ENCODE assay signal across 1 cellular context in genomic region chr2:75517562-75518230, GRCh38.
TF ChIP-seq lines count a peak whose summit lies in the region.

No MANE protein-coding gene starts in this region.

TF ChIP-seq in HepG2, 621 proteins besides CTCF, POLR2A, EP300 and RAD21 (continued from another document):
- TF ChIP-seq POGK (CRISPR knock-in tag; conservative IDR thresholded peaks at IDR 0.05): no peak
- TF ChIP-seq ZNF547 (CRISPR knock-in tag; IDR thresholded peaks at IDR 0.05): no peak; the same call in 1 of the 2 replicates
- TF ChIP-seq U2AF2 (IDR thresholded peaks at IDR 0.05; ENCODE audit: low read depth, low read length): no peak
- peak; percentile 30; the same call in 1 of the 2 replicates for TF ChIP-seq ZNF772 (CRISPR knock-in tag; IDR thresholded peaks at IDR 0.05)
- peak; percentile 82 for TF ChIP-seq ZNF687 (CRISPR knock-in tag; IDR thresholded peaks at IDR 0.05)
- no peak for TF ChIP-seq JUN (CRISPR knock-in tag; IDR thresholded peaks at IDR 0.05)
- TF ChIP-seq KAT8 (CRISPR knock-in tag; IDR thresholded peaks at IDR 0.05): no peak
- TF ChIP-seq BRD4 (CRISPR knock-in tag; IDR thresholded peaks at IDR 0.05): peak; percentile 48; the same call in 1 of the 2 replicates
- TF ChIP-seq ZMAT3 (CRISPR knock-in tag; conservative IDR thresholded peaks at IDR 0.05): no peak
- TF ChIP-seq ZNF318 (CRISPR knock-in tag; IDR thresholded peaks at IDR 0.05): no peak
- TF ChIP-seq NR2C2 (CRISPR knock-in tag; IDR thresholded peaks at IDR 0.05; ENCODE audit: borderline replicate concordance): no peak
- TF ChIP-seq AFF4 (CRISPR knock-in tag; IDR thresholded peaks at IDR 0.05): 0 out of 2 replicates have a peak, but pooled peaks have one; percentile 2
- no peak for TF ChIP-seq ZNF775 (CRISPR knock-in tag; IDR thresholded peaks at IDR 0.05; ENCODE audit: borderline replicate concordance)
- TF ChIP-seq ZNF441 (CRISPR knock-in tag; IDR thresholded peaks at IDR 0.05; ENCODE audit: borderline replicate concordance): no peak
- TF ChIP-seq XRCC5 (optimal IDR thresholded peaks at IDR 0.05; ENCODE audit: low read length): no peak
- TF ChIP-seq RORA (CRISPR knock-in tag; IDR thresholded peaks at IDR 0.05): no peak
- no peak for TF ChIP-seq ATF4 (CRISPR knock-in tag; IDR thresholded peaks at IDR 0.05)
- TF ChIP-seq ZKSCAN1 (IDR thresholded peaks at IDR 0.05; ENCODE audit: low read length): no peak
- no peak for TF ChIP-seq SNRNP70 (IDR thresholded peaks at IDR 0.05; ENCODE audit: low read depth, low read length)
- no peak for TF ChIP-seq GRHL1 (CRISPR knock-in tag; conservative IDR thresholded peaks at IDR 0.05)
- no peak for TF ChIP-seq NR2F1 (CRISPR knock-in tag; IDR thresholded peaks at IDR 0.05)
- peak; percentile 44; the same call in 1 of the 2 replicates for TF ChIP-seq ZBTB33 (CRISPR knock-in tag; IDR thresholded peaks at IDR 0.05)
- TF ChIP-seq BATF2 (CRISPR knock-in tag; IDR thresholded peaks at IDR 0.05): no peak
- no peak for TF ChIP-seq ZNF280B (CRISPR knock-in tag; IDR thresholded peaks at IDR 0.05; ENCODE audit: borderline replicate concordance)
- TF ChIP-seq MEIS1 (CRISPR knock-in tag; IDR thresholded peaks at IDR 0.05; ENCODE audit: borderline replicate concordance): no peak
- no peak for TF ChIP-seq ISL2 (CRISPR knock-in tag; IDR thresholded peaks at IDR 0.05)
TF ChIP-seq in HepG2: peak in this region for 24.
